1 cellular context compared by ENCODE assay signal in genomic region chr13:110635405-110636002, GRCh38.
TF ChIP-seq lines count a peak whose summit lies in the region.

No MANE protein-coding gene starts in this region.

TF ChIP-seq in GM12878, 131 proteins besides CTCF, POLR2A, EP300 and RAD21 (continued from another document):
- TF ChIP-seq ESRRA (IDR thresholded peaks at IDR 0.05; ENCODE audit: low read length) (no peak), TCF7 (IDR thresholded peaks at IDR 0.05; ENCODE audit: borderline replicate concordance) (no peak), CBFB (IDR thresholded peaks at IDR 0.05; ENCODE audit: low read depth) (no peak), GATAD2B (conservative IDR thresholded peaks at IDR 0.05; ENCODE audit: low read depth) (no peak), POU2F2 (IDR thresholded peaks at IDR 0.05; ENCODE audit: borderline replicate concordance, low read depth, low read length) (no peak), CREB1 (IDR thresholded peaks at IDR 0.05; ENCODE audit: low read depth) (no peak)
